ENCODE assay signal across 7 cellular contexts in the genomic region with DNA sequence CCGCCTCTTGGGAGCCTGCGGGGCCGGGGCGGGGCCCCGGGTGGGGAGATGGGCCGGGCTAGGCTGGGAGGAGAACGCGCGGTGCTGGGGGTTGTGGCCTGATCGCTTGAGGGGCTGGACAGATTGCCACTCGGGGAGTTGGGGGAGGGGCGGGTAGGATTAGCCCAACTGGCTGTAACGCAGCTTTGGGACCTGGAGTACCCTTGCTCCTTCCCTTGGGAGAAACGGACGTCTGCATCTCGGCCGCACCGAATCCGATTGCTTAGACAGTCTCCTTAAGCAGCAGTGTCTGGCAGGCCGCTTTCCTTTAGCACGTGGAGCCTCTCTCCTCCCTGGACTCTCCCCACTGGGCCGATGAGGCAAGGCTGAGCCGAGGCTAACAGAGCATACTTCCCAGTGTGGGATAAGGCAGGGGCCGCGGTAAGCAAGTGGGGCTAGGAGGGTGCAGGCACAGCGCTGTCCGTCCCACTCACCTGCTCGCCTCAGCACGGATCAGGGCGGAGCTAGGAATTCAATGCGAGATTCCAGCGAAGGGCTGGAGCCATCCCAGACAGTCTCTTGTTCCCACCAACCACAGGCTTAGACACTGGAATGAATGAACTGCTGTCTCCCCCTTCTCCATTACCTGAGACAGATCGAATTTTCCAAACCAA. TPM values are rescaled to one million over a fixed set of nuclear protein-coding genes. Genes with fewer than 3 reads are reported as not detected.
DNase-seq lines count a peak whose midpoint lies in the region; ATAC-seq, FAIRE-seq and TF ChIP-seq lines count a peak whose summit lies in the region.

No MANE protein-coding gene starts in this region.

- CTCF ChIA-PET in PC-3 (lab: Charles Lee): no interaction called here

- intact Hi-C loops in PC-3 (cut with micrococcal nuclease): no loop called here
- intact Hi-C loops in mucosa of descending colon (cut with DNase I, micrococcal nuclease): no loop called here

- H3K27ac ChIP-seq in PC-3 (ENCODE audit: low read length): peak overlapping the region; percentile 80

- peak; percentile 6 for ATAC-seq in GM19025 (IDR thresholded peaks at IDR 0.05; ENCODE audit: low read depth, unreplicated experiment)
- peak; percentile 17 for ATAC-seq in HG03175 (IDR thresholded peaks at IDR 0.05; ENCODE audit: unreplicated experiment)
- peak; percentile 69 for ATAC-seq in PC-3
- ATAC-seq in effector memory CD8-positive, alpha-beta T cell (replicated peaks): no peak
- peak; percentile 57 for ATAC-seq in mucosa of descending colon
- ATAC-seq in HG02938 (IDR thresholded peaks at IDR 0.05; ENCODE audit: unreplicated experiment): no peak

- H3K36me3 ChIP-seq in PC-3 (ENCODE audit: low read depth, low read length) (no peaks in the 10 kb centered on the region; the same call in 1 of the 2 replicates), mucosa of descending colon (ENCODE audit: low read depth) (no peaks in the 10 kb centered on the region)

- H3K36me3 Mint-ChIP-seq in effector memory CD8-positive, alpha-beta T cell (ENCODE audit: insufficient read depth): peaks cover 19% of the 10 kb centered on the region

- H2AFZ ChIP-seq in PC-3 (ENCODE audit: low read length): peak overlapping the region; percentile 97

- no peak for FAIRE-seq in urothelium cell line (lab: Jason Lieb, UNC)

- no peaks in the 10 kb centered on the region for H3K27me3 Mint-ChIP-seq in effector memory CD8-positive, alpha-beta T cell

- H3K9ac ChIP-seq in PC-3 (ENCODE audit: low read length): peak overlapping the region; percentile 78

- peak overlapping the region; percentile 91 to 93 for H3K27ac Mint-ChIP-seq in effector memory CD8-positive, alpha-beta T cell

- peaks cover 34% of the 10 kb centered on the region for H3K4me1 ChIP-seq in PC-3 (ENCODE audit: insufficient read depth, low read length)
- peaks cover 22% of the 10 kb centered on the region for H3K4me1 ChIP-seq in mucosa of descending colon (ENCODE audit: low read depth)

- BruUV-seq in PC-3 (replicated peaks; lab: Mats Ljungman, UMichigan): TSS peak; percentile 46

- H3K4me1 Mint-ChIP-seq in effector memory CD8-positive, alpha-beta T cell (ENCODE audit: low read depth in 2 of 2): peaks cover 23 to 25% of the 10 kb centered on the region in 2 donors

- DNase-seq in PC-3 (peak; percentile 61), mucosa of descending colon (peak in 1 of 3 donors; percentile 75), urothelium cell line (ENCODE audit: low spot score) (peak; percentile 65)
- DNase-seq in effector memory CD8-positive, alpha-beta T cell: no peak

- peak overlapping the region; percentile 93 to 94 for H3K4me3 Mint-ChIP-seq in effector memory CD8-positive, alpha-beta T cell

- POLR2A ChIA-PET in PC-3 (lab: Charles Lee; ENCODE audit: unreplicated experiment): interaction anchor here (0.6 kb wide), 1 partner anchor 9 kb away, joined by 3 read pairs; no protein-coding TSS in a partner anchor

- peak overlapping the region; percentile 93 for H3K4me3 ChIP-seq in PC-3 (ENCODE audit: low read length)
- peak overlapping the region; percentile 77 for H3K4me3 ChIP-seq in mucosa of descending colon

- peak overlapping the region; percentile 94 for H3K4me2 ChIP-seq in PC-3 (ENCODE audit: low read length)

- no peaks in the 10 kb centered on the region for H3F3A ChIP-seq in PC-3 (ENCODE audit: low read length, unreplicated experiment)

- TF ChIP-seq CTCF in PC-3 (conservative IDR thresholded peaks at IDR 0.05; ENCODE audit: low read depth, low read length): no peak
- TF ChIP-seq CTCF in mucosa of descending colon (IDR thresholded peaks at IDR 0.05): no peak

- no peaks in the 10 kb centered on the region for H3K9me2 ChIP-seq in PC-3 (replicated peaks; ENCODE audit: low read length)

- H3K9me3 Mint-ChIP-seq in effector memory CD8-positive, alpha-beta T cell: no peaks in the 10 kb centered on the region

- H3K9me3 ChIP-seq in PC-3 (ENCODE audit: low read length) (no peaks in the 10 kb centered on the region), mucosa of descending colon (no peaks in the 10 kb centered on the region)

- H3K27me3 ChIP-seq in PC-3 (ENCODE audit: low read length): no peaks in the 10 kb centered on the region

- H3K79me2 ChIP-seq in PC-3 (ENCODE audit: low read length): peaks cover 45% of the 10 kb centered on the region

- peaks cover 25% of the 10 kb centered on the region for H4K20me1 ChIP-seq in PC-3 (ENCODE audit: low read length)

RNA-seq across cellular contexts. Expression of gene ACLY, which starts 0.5 kb away (rescaled TPM):
- total RNA-seq in PC-3 (2014; rRNA removed) (110 and 114 TPM in 2 replicates), mucosa of descending colon (10 to 100 TPM; 80.3 to 95.2 (median 81.5) TPM)

RNA-seq across cellular contexts. Expression of gene ODAD4, which starts 11.1 kb away (rescaled TPM):
- total RNA-seq in PC-3 (2014; rRNA removed) (0.15 and 0.98 TPM in 2 replicates), mucosa of descending colon (1 to 10 TPM in 1 of 3 donors, under 1 TPM in 1, not detected in 1; 0.34 to 2.1 TPM)

RNA-seq across cellular contexts. Expression of gene CNP, which starts 47.3 kb away (rescaled TPM):
- total RNA-seq in PC-3 (2014; rRNA removed) (75.4 and 91.6 TPM in 2 replicates), mucosa of descending colon (10 to 100 TPM; 44.1 to 88.0 (median 51.6) TPM)

RNA-seq across cellular contexts. Expression of gene KLHL11, which starts 54.1 kb away (rescaled TPM):
- total RNA-seq in PC-3 (2014; rRNA removed) (16.5 and 19.9 TPM in 2 replicates), mucosa of descending colon (10 to 100 TPM in 1 of 3 donors, 1 to 10 TPM in 2; 7.6 to 14.7 (median 8.5) TPM)

Comparison
In these comparisons a context has a peak if more than half of its experiments do, and no peak if none do; other contexts are left out.
1. ATAC-seq: peak in GM19025 (single experiment), HG03175 (single experiment), PC-3 (single experiment) and mucosa of descending colon (single experiment); none in effector memory CD8-positive, alpha-beta T cell (single experiment) and HG02938 (single experiment).
2. DNase-seq: peak in PC-3 (single experiment) and urothelium cell line (single experiment); none in effector memory CD8-positive, alpha-beta T cell (0 of 3).